ENCODE assay signal across 8 cellular contexts in genomic region chr16:22368200-22368826, GRCh38. TPM values are rescaled to one million over a fixed set of nuclear protein-coding genes. Genes with fewer than 3 reads are reported as not detected.
DNase-seq lines count a peak whose midpoint lies in the region; ATAC-seq and TF ChIP-seq lines count a peak whose summit lies in the region.
"Not testable (repeated sequence)": the region's sequence is repeated elsewhere in the genome, so short reads cannot be mapped to it uniquely, and the experiment has no call there.

No MANE protein-coding gene starts in this region.

- peaks cover 51% of the 10 kb centered on the region for H3K36me3 Mint-ChIP-seq in CD8-positive, alpha-beta T cell
- peaks cover 58% of the 10 kb centered on the region for H3K36me3 Mint-ChIP-seq in activated CD4-positive, alpha-beta T cell treated with anti-CD3 and anti-CD28 coated beads, Interleukin-2, amount 10 ng/mL, durations not matched to agents 24 days and 14 days (ENCODE audit: low read depth)
- peaks cover 21% of the 10 kb centered on the region for H3K36me3 Mint-ChIP-seq in activated naive CD4-positive, alpha-beta T cell treated with anti-CD3 and anti-CD28 coated beads, Interleukin-2, amount 50 U/mL, for 24 hours

- TF ChIP-seq CTCF in CD8-positive, alpha-beta T cell (IDR thresholded peaks at IDR 0.05); Loucy (conservative IDR thresholded peaks at IDR 0.05; ENCODE audit: low read length); colonic mucosa (IDR thresholded peaks at IDR 0.05); neutrophil (IDR thresholded peaks at IDR 0.05): not testable (repeated sequence)

- peaks cover 29% of the 10 kb centered on the region for H4K20me1 ChIP-seq in Loucy (ENCODE audit: insufficient read depth, low read length, poor library complexity, severe bottlenecking)

- not testable (repeated sequence) for H3K27me3 Mint-ChIP-seq in CD8-positive, alpha-beta T cell (ENCODE audit: low read depth); activated CD4-positive, alpha-beta T cell treated with anti-CD3 and anti-CD28 coated beads, Interleukin-2, amount 10 ng/mL, durations not matched to agents 24 days and 14 days; activated naive CD4-positive, alpha-beta T cell treated with anti-CD3 and anti-CD28 coated beads, Interleukin-2, amount 50 U/mL, for 24 hours

- ATAC-seq in CD8-positive, alpha-beta T cell, result not testable (repeated sequence)

- H3K9me2 ChIP-seq in Loucy (replicated peaks; ENCODE audit: low read depth, low read length), result not testable (repeated sequence)

- not testable (repeated sequence) for H3K9me3 ChIP-seq in CD8-positive, alpha-beta T cell (ENCODE audit: low read length); Loucy (ENCODE audit: insufficient read depth, low read depth, low read length); colonic mucosa; neutrophil; stomach smooth muscle (ENCODE audit: control insufficient read depth in 2 of 2, low read length in 2 of 2)

- H3K9ac ChIP-seq in Loucy (ENCODE audit: low read depth, low read length, poor library complexity, severe bottlenecking); colonic mucosa (ENCODE audit: low read depth in 2 of 2, low read length in 2 of 2): not testable (repeated sequence)
- peak overlapping the region in 1 of 2 donors; percentile 82 for H3K9ac ChIP-seq in stomach smooth muscle (ENCODE audit: low read length in 2 of 2)

- peak overlapping the region; percentile 41 for H3K27ac Mint-ChIP-seq in CD8-positive, alpha-beta T cell
- peak overlapping the region; percentile 53 for H3K27ac Mint-ChIP-seq in activated CD4-positive, alpha-beta T cell treated with anti-CD3 and anti-CD28 coated beads, Interleukin-2, amount 10 ng/mL, durations not matched to agents 24 days and 14 days
- H3K27ac Mint-ChIP-seq in activated naive CD4-positive, alpha-beta T cell treated with anti-CD3 and anti-CD28 coated beads, Interleukin-2, amount 50 U/mL, for 24 hours, result not testable (repeated sequence)

- H3K27me3 ChIP-seq in CD8-positive, alpha-beta T cell (ENCODE audit: insufficient read depth, low read length); Loucy (ENCODE audit: insufficient read depth, low read length, poor library complexity, severe bottlenecking); colonic mucosa; neutrophil; stomach smooth muscle (ENCODE audit: control insufficient read depth in 1 of 2, insufficient read depth in 2 of 2, low read length in 2 of 2): not testable (repeated sequence)

- peaks cover 90% of the 10 kb centered on the region for H3K4me1 Mint-ChIP-seq in CD8-positive, alpha-beta T cell (ENCODE audit: low read depth)
- H3K4me1 Mint-ChIP-seq in activated CD4-positive, alpha-beta T cell treated with anti-CD3 and anti-CD28 coated beads, Interleukin-2, amount 10 ng/mL, durations not matched to agents 24 days and 14 days, result peaks cover 70% of the 10 kb centered on the region
- H3K4me1 Mint-ChIP-seq in activated naive CD4-positive, alpha-beta T cell treated with anti-CD3 and anti-CD28 coated beads, Interleukin-2, amount 50 U/mL, for 24 hours, result peaks cover 86% of the 10 kb centered on the region

- H3K4me3 ChIP-seq in CD8-positive, alpha-beta T cell (ENCODE audit: low read depth, low read length); Loucy (ENCODE audit: low read length, poor library complexity, severe bottlenecking); colonic mucosa; neutrophil (ENCODE audit: low read depth in 1 of 2, low read length in 1 of 2); stomach smooth muscle (ENCODE audit: low read length in 2 of 2): not testable (repeated sequence)

- CTCF ChIA-PET in CD8-positive, alpha-beta T cell (lab: Charles Lee), result interaction anchor here (0.7 to 2.4 kb wide), 2 partner anchors 10 to 47 kb away, joined by 3 to 8 read pairs; no protein-coding TSS in a partner anchor

- not testable (repeated sequence) for H3F3A ChIP-seq in Loucy (ENCODE audit: low read depth)

- not testable (repeated sequence) for H3K27ac ChIP-seq in CD8-positive, alpha-beta T cell (ENCODE audit: low read depth, low read length)
- H3K27ac ChIP-seq in colonic mucosa (peak overlapping the region; percentile 85), neutrophil (peak overlapping the region; percentile 77), stomach smooth muscle (ENCODE audit: low read length) (peak overlapping the region; percentile 89)

- H3K36me3 ChIP-seq in CD8-positive, alpha-beta T cell (ENCODE audit: insufficient read depth, low read length); colonic mucosa; neutrophil: not testable (repeated sequence)
- peaks cover 16% of the 10 kb centered on the region; the same call in 1 of the 2 replicates for H3K36me3 ChIP-seq in Loucy (ENCODE audit: insufficient read depth, low read length)
- peaks cover 12 to 13% of the 10 kb centered on the region in 2 donors for H3K36me3 ChIP-seq in stomach smooth muscle (ENCODE audit: control insufficient read depth in 2 of 2, insufficient read depth in 2 of 2, low read length in 2 of 2)

- peak overlapping the region; percentile 84 for H3K4me2 ChIP-seq in Loucy (ENCODE audit: low read depth, low read length, poor library complexity, severe bottlenecking)

- peak overlapping the region; percentile 22 for H3K4me3 Mint-ChIP-seq in CD8-positive, alpha-beta T cell
- H3K4me3 Mint-ChIP-seq in activated CD4-positive, alpha-beta T cell treated with anti-CD3 and anti-CD28 coated beads, Interleukin-2, amount 10 ng/mL, durations not matched to agents 24 days and 14 days, result not testable (repeated sequence)
- H3K4me3 Mint-ChIP-seq in activated naive CD4-positive, alpha-beta T cell treated with anti-CD3 and anti-CD28 coated beads, Interleukin-2, amount 50 U/mL, for 24 hours, result peak overlapping the region; percentile 52

- DNase-seq in CD8-positive, alpha-beta T cell; activated CD4-positive, alpha-beta T cell treated with anti-CD3 and anti-CD28 coated beads, Interleukin-2, amount 10 ng/mL, durations not matched to agents 24 days and 14 days; colonic mucosa: not testable (repeated sequence)
- DNase-seq in kidney tubule cell (ENCODE audit: low spot score), result peak; percentile 29

- not testable (repeated sequence) for H2AFZ ChIP-seq in Loucy (ENCODE audit: low read length)

- POLR2A ChIA-PET in CD8-positive, alpha-beta T cell (lab: Charles Lee), result interaction anchor here (1.0 to 5.7 kb wide), 2 partner anchors 9 to 10 kb away, joined by 3 to 75 read pairs; no protein-coding TSS in a partner anchor

- intact Hi-C loops in CD8-positive, alpha-beta T cell (cut with DNase I, micrococcal nuclease); activated CD4-positive, alpha-beta T cell treated with anti-CD3 and anti-CD28 coated beads, Interleukin-2, amount 10 ng/mL, durations not matched to agents 24 days and 14 days (cut with micrococcal nuclease); colonic mucosa (cut with DNase I): not testable (repeated sequence)

- H3K9me3 Mint-ChIP-seq in CD8-positive, alpha-beta T cell; activated CD4-positive, alpha-beta T cell treated with anti-CD3 and anti-CD28 coated beads, Interleukin-2, amount 10 ng/mL, durations not matched to agents 24 days and 14 days; activated naive CD4-positive, alpha-beta T cell treated with anti-CD3 and anti-CD28 coated beads, Interleukin-2, amount 50 U/mL, for 24 hours: not testable (repeated sequence)

- peaks cover 71% of the 10 kb centered on the region for H3K4me1 ChIP-seq in CD8-positive, alpha-beta T cell (ENCODE audit: insufficient read depth, low read length)
- H3K4me1 ChIP-seq in Loucy (ENCODE audit: insufficient read depth, low read length, poor library complexity, severe bottlenecking), result peaks cover 54% of the 10 kb centered on the region
- peaks cover 19% of the 10 kb centered on the region for H3K4me1 ChIP-seq in colonic mucosa
- H3K4me1 ChIP-seq in neutrophil (ENCODE audit: control insufficient read depth in 1 of 2, insufficient read depth in 1 of 2, low read depth in 1 of 2, low read length in 1 of 2), result peaks cover 56 to 57% of the 10 kb centered on the region in 2 experiments
- peaks cover 26% of the 10 kb centered on the region for H3K4me1 ChIP-seq in stomach smooth muscle (ENCODE audit: control insufficient read depth, insufficient read depth, low read length)

- H3K79me2 ChIP-seq in Loucy (ENCODE audit: insufficient read depth, low read length), result peaks cover 81% of the 10 kb centered on the region

RNA-seq across cellular contexts. Expression of gene CDR2, which starts 6.1 kb away (rescaled TPM):
- total RNA-seq in CD8-positive, alpha-beta T cell, result 100 to 1,000 TPM; 119 to 120 TPM
- total RNA-seq in activated CD4-positive, alpha-beta T cell treated with anti-CD3 and anti-CD28 coated beads, Interleukin-2, amount 10 ng/mL, durations not matched to agents 24 days and 14 days, result 38.2 and 40.9 TPM in 2 replicates
- total RNA-seq in colonic mucosa, result 10 to 100 TPM; 24.0 to 31.5 TPM
